Comparison of ENCODE assay signal across 27 cellular contexts in genomic region chr4:8067274-8067936, GRCh38.
"Had no signal": no experiment of that assay in that cellular context is flagged by ENCODE, and none has a peak within 500 bp of the region (broad histone marks: within the 10 kb centered on the region; RNA-seq: fewer than 3 reads in every experiment).

No MANE protein-coding gene starts in this region.

- ATAC-seq: activated naive CD4-positive, alpha-beta T cell treated with anti-CD3 and anti-CD28 coated beads, Interleukin-2, amount 50 U/mL, for 72 hours; activated T-cell treated with anti-CD3 and anti-CD28 coated beads, Interleukin-2, amount 50 U/mL, for 72 hours; left lobe of liver; natural killer cell treated with Interleukin-12 subunit alpha and Interleukin-12 subunit beta and Interleukin-15 and Interleukin-18, amount 100 ng/mL, for 72 hours; upper lobe of right lung had no signal

- H3K4me3 ChIP-seq: lung, spleen, suprapubic skin, tibial artery, upper lobe of right lung had no signal

- FAIRE-seq: bronchial epithelial cell, colon, endometrium, frontal cortex, TTC549 had no signal

- H3K36me3 ChIP-seq: upper lobe of right lung had no signal

- H3K27ac ChIP-seq: epithelial cell of prostate, spleen, suprapubic skin, tibial artery, upper lobe of right lung, VCaP had no signal

- DNase-seq: activated CD4-positive, alpha-beta T cell treated with anti-CD3 and anti-CD28 coated beads for 4 hours; activated CD4-positive, alpha-beta T cell treated with anti-CD3 and anti-CD28 coated beads, Interleukin-2, amount 50 U/mL, for 4 hours; activated naive CD4-positive, alpha-beta T cell; activated T-cell treated with anti-CD3 and anti-CD28 coated beads for 4 hours; activated T-cell treated with anti-CD3 and anti-CD28 coated beads, Interleukin-2, amount 50 U/mL, for 72 hours; dermis blood vessel endothelial cell; effector CD8-positive, alpha-beta T cell; hypothalamus; immature natural killer cell; mesendoderm; spleen; stimulated activated naive CD4-positive, alpha-beta T cell; T-helper 9 cell; tibial artery; upper lobe of right lung had no signal

- H3K27me3 ChIP-seq: tibial artery, upper lobe of right lung had no signal

- H3K4me1 ChIP-seq: tibial artery, upper lobe of right lung had no signal
